Comparison of ENCODE assay signal across 11 cellular contexts in genomic region chr16:69927056-69927757, GRCh38. TPM values are rescaled to one million over a fixed set of nuclear protein-coding genes. Genes with fewer than 3 reads are reported as not detected.
A peak's percentile ranks its signal among the peaks of the same experiment; 100 is the strongest.
DNase-seq lines count a peak whose midpoint lies in the region; ATAC-seq, FAIRE-seq and TF ChIP-seq lines count a peak whose summit lies in the region.
"Had no signal": no experiment of that assay in that cellular context is flagged by ENCODE, and none has a peak within 500 bp of the region (broad histone marks: within the 10 kb centered on the region; RNA-seq: fewer than 3 reads in every experiment).

No MANE protein-coding gene starts in this region.

- POLR2A ChIA-PET in PC-9 (lab: Charles Lee; ENCODE audit: unreplicated experiment): interaction anchor here (0.6 kb wide), 1 partner anchor 9 kb away, joined by 3 read pairs; no protein-coding TSS in a partner anchor

- 48 to 52% methylated on average over 17 of the region's 17 CpGs for WGBS in GM23248 (ENCODE audit: low coverage in 1 of 2, low lambda C conversion rate in 2 of 2, missing lambda C conversion rate in 2 of 2), 2 experiments

- in situ Hi-C loops in GM23248 (cut with MboI): loop anchor here (5.0 kb wide), 1 partner anchor 125 kb away; no protein-coding TSS in a partner anchor

- peaks cover 7% of the 10 kb centered on the region; the same call in 1 of the 2 replicates for H3F3A ChIP-seq in GM23248 (ENCODE audit: insufficient read depth)
- no peaks in the 10 kb centered on the region for H3F3A ChIP-seq in PC-9 (ENCODE audit: insufficient read depth, low read depth)

- H3K27me3 ChIP-seq in GM23248 (replicated peaks; ENCODE audit: insufficient read depth) (no peaks in the 10 kb centered on the region), skeletal muscle tissue (ENCODE audit: control insufficient read depth in 3 of 3, insufficient read depth in 3 of 3, low read length in 3 of 3) (no peaks in the 10 kb centered on the region), PC-9 (ENCODE audit: insufficient read depth, low read depth) (no peaks in the 10 kb centered on the region)

- no peak for TF ChIP-seq POLR2A in GM12892 (IDR thresholded peaks at IDR 0.05; ENCODE audit: low read depth, low read length)

- H4K20me1 ChIP-seq in GM23248 (ENCODE audit: insufficient read depth) (no peaks in the 10 kb centered on the region), PC-9 (ENCODE audit: insufficient read depth) (no peaks in the 10 kb centered on the region)

- H3K9ac ChIP-seq in GM23248: peak overlapping the region; percentile 55
- H3K9ac ChIP-seq in skeletal muscle tissue (ENCODE audit: low read depth in 1 of 3, low read length in 3 of 3): peak overlapping the region; percentile 34 to 74 (median 68)

- CTCF ChIA-PET in PC-9 (lab: Charles Lee): no interaction called here

- TF ChIP-seq CTCF in PC-9 (conservative IDR thresholded peaks at IDR 0.05): no peak

- no peaks in the 10 kb centered on the region for H3K9me3 ChIP-seq in GM23248 (ENCODE audit: low read depth)
- H3K9me3 ChIP-seq in skeletal muscle tissue (ENCODE audit: control insufficient read depth in 3 of 3, low read length in 3 of 3): no peaks in the 10 kb centered on the region
- no peaks in the 10 kb centered on the region for H3K9me3 ChIP-seq in PC-9 (ENCODE audit: insufficient read depth, low read depth)

- H3K36me3 ChIP-seq in GM23248 (ENCODE audit: low read depth) (no peaks in the 10 kb centered on the region), skeletal muscle tissue (ENCODE audit: control insufficient read depth in 3 of 3, insufficient read depth in 3 of 3, low read length in 3 of 3) (peaks cover 13 to 29% (median 19%) of the 10 kb centered on the region in 3 donors), PC-9 (ENCODE audit: low read depth) (no peaks in the 10 kb centered on the region)

- FAIRE-seq in GM12892 (lab: Jason Lieb, UNC): no peak

- 0 out of 2 replicates have a peak overlapping the region, but pooled peaks have one; percentile 5 for H2AFZ ChIP-seq in GM23248
- no peak overlapping the region for H2AFZ ChIP-seq in PC-9

- H3K4me2 ChIP-seq in GM23248 (ENCODE audit: unreplicated experiment) (peak overlapping the region; percentile 32), PC-9 (no peak overlapping the region)

- DNase-seq in GM23248 (peak; percentile 77), caudate nucleus (lab: John Stamatoyannopoulos, UW) (peak in 37 of 61 donors; percentile 4 to 63 (median 17)), iPS-NIHi7 (ENCODE audit: extremely low spot score) (peak; percentile 37), GM12892 (ENCODE audit: insufficient read length) (no peak), LoVo (ENCODE audit: low spot score) (no peak), PC-9 (no peak)
- DNase-seq: mesendoderm had no signal

- BruUV-seq in PC-9 (replicated peaks; lab: Mats Ljungman, UMichigan): no TSS peak

- ATAC-seq in HG03039 (IDR thresholded peaks at IDR 0.05; ENCODE audit: unreplicated experiment): no peak

- H3K4me3 ChIP-seq in GM23248 (peak overlapping the region; percentile 24), skeletal muscle tissue (ENCODE audit: low read length in 3 of 3) (peak overlapping the region in 2 of 3 donors; percentile 54 to 56), PC-9 (no peak overlapping the region)

- intact Hi-C loops in PC-9 (cut with micrococcal nuclease; ENCODE audit: unreplicated experiment): no loop called here

- H3K27ac ChIP-seq in GM23248 (no peak overlapping the region), caudate nucleus (ENCODE audit: low read depth, low read length) (peak overlapping the region; percentile 64), skeletal muscle tissue (ENCODE audit: low read depth, low read length) (peak overlapping the region; percentile 31), PC-9 (no peak overlapping the region)
- H3K27ac ChIP-seq: VCaP had no signal

- H3K9me2 ChIP-seq in GM23248 (ENCODE audit: insufficient read depth): no peaks in the 10 kb centered on the region
- no peaks in the 10 kb centered on the region for H3K9me2 ChIP-seq in PC-9 (ENCODE audit: insufficient read depth)

- H3K4me1 ChIP-seq in GM23248 (ENCODE audit: insufficient read depth): peaks cover 36% of the 10 kb centered on the region
- H3K4me1 ChIP-seq in skeletal muscle tissue (ENCODE audit: control insufficient read depth in 3 of 3, insufficient read depth in 3 of 3, low read length in 3 of 3): peaks cover 12 to 31% (median 20%) of the 10 kb centered on the region in 3 donors
- no peaks in the 10 kb centered on the region for H3K4me1 ChIP-seq in PC-9 (replicated peaks; ENCODE audit: insufficient read depth)

- peaks cover 33% of the 10 kb centered on the region for H3K79me2 ChIP-seq in GM23248 (ENCODE audit: insufficient read depth)
- no peaks in the 10 kb centered on the region for H3K79me2 ChIP-seq in PC-9 (ENCODE audit: low read depth)

RNA-seq across cellular contexts. Expression of gene CLEC18A, which starts 23.9 kb away (rescaled TPM):
- total RNA-seq in GM23248 (2014; rRNA removed; shearing (Covaris generic)): 0.43 TPM in 1 of 2 replicates, not detected in the other
- polyA plus RNA-seq in GM23248 (2016; fragmentation: Nextera tagmentation; extraction: Ambion mirVana): 0.10 and 0.13 TPM in 2 replicates
- total RNA-seq in skeletal muscle tissue (under 0.01 TPM), PC-9 (2021) (1.2 and 1.3 TPM in 2 replicates)
- 0.25 TPM for polyA plus RNA-seq in GM12892 (2012; ENCODE audit: missing spikeins)
- total RNA-seq: NCI-H460 had no signal

Comparison
In these comparisons a context has a peak if more than half of its experiments do, and no peak if none do; other contexts are left out.
1. DNase-seq: peak in GM23248 (single experiment), caudate nucleus (37 of 61) and iPS-NIHi7 (single experiment); none in GM12892 (single experiment), LoVo (single experiment) and PC-9 (0 of 2).
2. H3K27ac ChIP-seq: peak in caudate nucleus (single experiment) and skeletal muscle tissue (single experiment); none in GM23248 (single experiment) and PC-9 (single experiment).